ENCODE assay signal across 29 cellular contexts in genomic region chr6:72657798-72658197, GRCh38. TPM values are rescaled to one million over a fixed set of nuclear protein-coding genes. Genes with fewer than 3 reads are reported as not detected.
A peak's percentile ranks its signal among the peaks of the same experiment; 100 is the strongest.
DNase-seq lines count a peak whose midpoint lies in the region; ATAC-seq and TF ChIP-seq lines count a peak whose summit lies in the region.
"Had no signal": no experiment of that assay in that cellular context is flagged by ENCODE, and none has a peak within 500 bp of the region (broad histone marks: within the 10 kb centered on the region; RNA-seq: fewer than 3 reads in every experiment).

No MANE protein-coding gene starts in this region.

- DNase-seq in ACHN (peak; percentile 45), fibroblast of the aortic adventitia (ENCODE audit: low read depth) (peak; percentile 44), NCI-H1105 treated with DMSO at 0.1 percent for 48 hours (lab: John Stamatoyannopoulos, UW) (no peak)
- DNase-seq in stimulated activated CD4-positive, alpha-beta T cell treated with anti-CD3 and anti-CD28 coated beads, Interleukin-1b, Interleukin-23, amount 100 ng/mL, for 48 hours: no peak
- no peak for DNase-seq in activated CD4-positive, alpha-beta T cell treated with anti-CD3 and anti-CD28 coated beads, Interleukin-2, amount 10 ng/mL, durations not matched to agents 7 days and 5 days
- DNase-seq: 8988T; activated CD4-positive, CD25-positive, alpha-beta regulatory T cell treated with anti-CD3 and anti-CD28 coated beads, Interleukin-2, amount 50 U/mL, for 72 hours; activated CD8-positive, alpha-beta T cell treated with anti-CD3 and anti-CD28 coated beads, Interleukin-2, amount 10 ng/mL, durations not matched to agents 7 days and 5 days; activated T-cell treated with anti-CD3 and anti-CD28 coated beads, Interleukin-2, amount 50 U/mL, for 1 hour; amniotic stem cell; BE2C; Caco-2; H7; KG1; kidney glomerular epithelial cell; NCI-H1694 treated with DMSO at 0.1 percent for 48 hours; OCI-M1; SIG-M5; small intestine; stimulated activated CD4-positive, alpha-beta T cell treated with anti-CD3 and anti-CD28 coated beads, Interleukin-2, amount 100 ng/mL, for 48 hours; stimulated activated naive CD4-positive, alpha-beta T cell treated with Interleukin-2 at 50 U/mL for 16 hours; T-cell; tibial artery had no signal

- H3K9me3 Mint-ChIP-seq in activated CD4-positive, alpha-beta T cell treated with anti-CD3 and anti-CD28 coated beads, Interleukin-2, amount 10 ng/mL, durations not matched to agents 7 days and 5 days: no peaks in the 10 kb centered on the region
- H3K9me3 Mint-ChIP-seq: central memory CD8-positive, alpha-beta T cell; T-cell had no signal

- no peaks in the 10 kb centered on the region for H3K27me3 Mint-ChIP-seq in activated CD4-positive, alpha-beta T cell treated with anti-CD3 and anti-CD28 coated beads, Interleukin-2, amount 10 ng/mL, durations not matched to agents 7 days and 5 days
- H3K27me3 Mint-ChIP-seq: central memory CD8-positive, alpha-beta T cell; T-cell had no signal

- no peaks in the 10 kb centered on the region for H3K4me1 Mint-ChIP-seq in activated CD4-positive, alpha-beta T cell treated with anti-CD3 and anti-CD28 coated beads, Interleukin-2, amount 10 ng/mL, durations not matched to agents 7 days and 5 days

- H3K4me3 ChIP-seq in fibroblast of the aortic adventitia (ENCODE audit: low read depth, low read length): no peak overlapping the region
- H3K4me3 ChIP-seq: prostate gland, tibial artery had no signal

- H3K4me3 Mint-ChIP-seq in activated CD4-positive, alpha-beta T cell treated with anti-CD3 and anti-CD28 coated beads, Interleukin-2, amount 10 ng/mL, durations not matched to agents 7 days and 5 days: no peak overlapping the region
- H3K4me3 Mint-ChIP-seq: activated CD8-positive, alpha-beta T cell treated with anti-CD3 and anti-CD28 coated beads, Interleukin-2, amount 10 ng/mL, durations not matched to agents 7 days and 5 days; central memory CD8-positive, alpha-beta T cell; T-cell had no signal

- POLR2A ChIA-PET in activated CD4-positive, alpha-beta T cell treated with anti-CD3 and anti-CD28 coated beads, Interleukin-2, amount 10 ng/mL, durations not matched to agents 7 days and 5 days (lab: Charles Lee): no interaction called here

- in situ Hi-C loops in ACHN (cut with HindIII; ENCODE audit: low pct_ligation_motif_present, low pct_unique_long_range_greater_than_20kb, low sequenced_read_pairs): no loop called here

- ATAC-seq in HG02678 (IDR thresholded peaks at IDR 0.05; ENCODE audit: unreplicated experiment) (peak; percentile 34), SK-N-SH treated with all-trans-retinoic acid at 6 μM for 48 hours (peak; percentile 71), GM21723 (IDR thresholded peaks at IDR 0.05; ENCODE audit: unreplicated experiment) (no peak)
- ATAC-seq: activated CD8-positive, alpha-beta T cell treated with anti-CD3 and anti-CD28 coated beads, Interleukin-2, amount 10 ng/mL, durations not matched to agents 7 days and 5 days; T-cell had no signal

- no peak for TF ChIP-seq CTCF in fibroblast of the aortic adventitia (IDR thresholded peaks at IDR 0.05; ENCODE audit: insufficient read depth, low read length)

- CTCF ChIA-PET in activated CD4-positive, alpha-beta T cell treated with anti-CD3 and anti-CD28 coated beads, Interleukin-2, amount 10 ng/mL, durations not matched to agents 7 days and 5 days (lab: Charles Lee): no interaction called here

- no peaks in the 10 kb centered on the region for H3K36me3 Mint-ChIP-seq in activated CD4-positive, alpha-beta T cell treated with anti-CD3 and anti-CD28 coated beads, Interleukin-2, amount 10 ng/mL, durations not matched to agents 7 days and 5 days (ENCODE audit: low read depth)

- no peak overlapping the region for H3K27ac Mint-ChIP-seq in activated CD4-positive, alpha-beta T cell treated with anti-CD3 and anti-CD28 coated beads, Interleukin-2, amount 10 ng/mL, durations not matched to agents 7 days and 5 days
- H3K27ac Mint-ChIP-seq: activated CD8-positive, alpha-beta T cell treated with anti-CD3 and anti-CD28 coated beads, Interleukin-2, amount 10 ng/mL, durations not matched to agents 7 days and 5 days; T-cell had no signal

TF ChIP-seq in SK-N-SH treated with all-trans-retinoic acid at 6 μM for 48 hours, 23 proteins besides CTCF, POLR2A, EP300 and RAD21:
- TF ChIP-seq CSDC2 (CRISPR knock-in tag; IDR thresholded peaks at IDR 0.05) (no peak), PPARA (CRISPR knock-in tag; IDR thresholded peaks at IDR 0.05; ENCODE audit: borderline replicate concordance) (no peak), TOX (CRISPR knock-in tag; IDR thresholded peaks at IDR 0.05; ENCODE audit: borderline replicate concordance) (no peak), ZNF565 (CRISPR knock-in tag; conservative IDR thresholded peaks at IDR 0.05; ENCODE audit: low read depth) (no peak)

RNA-seq across cellular contexts. Expression of gene KCNQ5, which starts 35.9 kb away (rescaled TPM):
- 2.6 and 9.4 TPM in 2 replicates for total RNA-seq in fibroblast of the aortic adventitia (ENCODE audit: low replicate concordance)
- 1 to 10 TPM; 2.6 to 3.9 TPM for total RNA-seq in activated CD4-positive, alpha-beta T cell treated with anti-CD3 and anti-CD28 coated beads, Interleukin-2, amount 10 ng/mL, durations not matched to agents 7 days and 5 days
- total RNA-seq: lung microvascular endothelial cell had no signal

Comparison
In these comparisons a context has a peak if more than half of its experiments do, and no peak if none do; other contexts are left out.
1. DNase-seq: peak in ACHN (single experiment) and fibroblast of the aortic adventitia (single experiment); none in stimulated activated CD4-positive, alpha-beta T cell treated with anti-CD3 and anti-CD28 coated beads, Interleukin-1b, Interleukin-23, amount 100 ng/mL, for 48 hours (single experiment), NCI-H1105 treated with DMSO at 0.1 percent for 48 hours (single experiment) and activated CD4-positive, alpha-beta T cell treated with anti-CD3 and anti-CD28 coated beads, Interleukin-2, amount 10 ng/mL, durations not matched to agents 7 days and 5 days (single experiment).